In genomic region chr13:108609353-108609752, GRCh38 we compare ENCODE assay signal across 9 cellular contexts.
DNase-seq lines count a peak whose midpoint lies in the region; ATAC-seq lines count a peak whose summit lies in the region.
"Had no signal": no experiment of that assay in that cellular context is flagged by ENCODE, and none has a peak within 500 bp of the region (broad histone marks: within the 10 kb centered on the region; RNA-seq: fewer than 3 reads in every experiment).

No MANE protein-coding gene starts in this region.

- no peak overlapping the region for H3K27ac Mint-ChIP-seq in stimulated activated effector memory CD8-positive, alpha-beta T cell treated with anti-CD3 and anti-CD28 coated beads, Interleukin-12 subunit alpha, Interleukin-12 subunit beta, amount 100 ng/mL, for 72 hours

- DNase-seq in COLO829 (ENCODE audit: low spot score) (peak; percentile 62), HPDE6-E6E7 (ENCODE audit: extremely low spot score) (peak; percentile 27), adipocyte (ENCODE audit: low read depth) (peak; percentile 69), kidney tubule cell (ENCODE audit: low spot score) (peak; percentile 32), NCI-H1436 treated with DMSO at 0.1 percent for 48 hours (lab: John Stamatoyannopoulos, UW) (no peak), UCSD-AML1 (lab: John Stamatoyannopoulos, UW; ENCODE audit: unreplicated experiment) (no peak)
- no peak for DNase-seq in stimulated activated effector memory CD8-positive, alpha-beta T cell treated with anti-CD3 and anti-CD28 coated beads, Interleukin-12 subunit alpha, Interleukin-12 subunit beta, amount 100 ng/mL, for 72 hours (ENCODE audit: low spot score in 2 of 2)
- DNase-seq: left colon had no signal

- H3K4me3 ChIP-seq in adipocyte (ENCODE audit: low read length): no peak overlapping the region

- no peaks in the 10 kb centered on the region for H3K4me1 ChIP-seq in adipocyte (ENCODE audit: control insufficient read depth, insufficient read depth, low read length)

- no peak overlapping the region for H3K4me3 Mint-ChIP-seq in stimulated activated effector memory CD8-positive, alpha-beta T cell treated with anti-CD3 and anti-CD28 coated beads, Interleukin-12 subunit alpha, Interleukin-12 subunit beta, amount 100 ng/mL, for 72 hours

- peaks cover 12% of the 10 kb centered on the region for H3K9me3 Mint-ChIP-seq in stimulated activated effector memory CD8-positive, alpha-beta T cell treated with anti-CD3 and anti-CD28 coated beads, Interleukin-12 subunit alpha, Interleukin-12 subunit beta, amount 100 ng/mL, for 72 hours

- H3K27me3 ChIP-seq in adipocyte (replicated peaks; ENCODE audit: control insufficient read depth, insufficient read depth, low read length): no peaks in the 10 kb centered on the region

- no peak overlapping the region for H3K9ac ChIP-seq in adipocyte (ENCODE audit: low read length)

- H3K36me3 ChIP-seq in adipocyte (ENCODE audit: control insufficient read depth, insufficient read depth, low read length, severe bottlenecking): no peaks in the 10 kb centered on the region

- H3K36me3 Mint-ChIP-seq in stimulated activated effector memory CD8-positive, alpha-beta T cell treated with anti-CD3 and anti-CD28 coated beads, Interleukin-12 subunit alpha, Interleukin-12 subunit beta, amount 100 ng/mL, for 72 hours: no peaks in the 10 kb centered on the region

- H3K4me1 Mint-ChIP-seq in stimulated activated effector memory CD8-positive, alpha-beta T cell treated with anti-CD3 and anti-CD28 coated beads, Interleukin-12 subunit alpha, Interleukin-12 subunit beta, amount 100 ng/mL, for 72 hours: no peaks in the 10 kb centered on the region

- no peak for ATAC-seq in GM21529 (IDR thresholded peaks at IDR 0.05; ENCODE audit: unreplicated experiment)
- ATAC-seq in stimulated activated effector memory CD8-positive, alpha-beta T cell treated with anti-CD3 and anti-CD28 coated beads, Interleukin-12 subunit alpha, Interleukin-12 subunit beta, amount 100 ng/mL, for 72 hours: no peak
- ATAC-seq: left colon had no signal

- peaks cover 6% of the 10 kb centered on the region for H3K9me3 ChIP-seq in adipocyte (ENCODE audit: control insufficient read depth, low read length)

Comparison
In these comparisons a context has a peak if more than half of its experiments do, and no peak if none do; other contexts are left out.
1. DNase-seq: peak in COLO829 (single experiment), HPDE6-E6E7 (single experiment), adipocyte (single experiment) and kidney tubule cell (single experiment); none in NCI-H1436 treated with DMSO at 0.1 percent for 48 hours (single experiment), stimulated activated effector memory CD8-positive, alpha-beta T cell treated with anti-CD3 and anti-CD28 coated beads, Interleukin-12 subunit alpha, Interleukin-12 subunit beta, amount 100 ng/mL, for 72 hours (0 of 2) and UCSD-AML1 (single experiment).